In the genomic region with DNA sequence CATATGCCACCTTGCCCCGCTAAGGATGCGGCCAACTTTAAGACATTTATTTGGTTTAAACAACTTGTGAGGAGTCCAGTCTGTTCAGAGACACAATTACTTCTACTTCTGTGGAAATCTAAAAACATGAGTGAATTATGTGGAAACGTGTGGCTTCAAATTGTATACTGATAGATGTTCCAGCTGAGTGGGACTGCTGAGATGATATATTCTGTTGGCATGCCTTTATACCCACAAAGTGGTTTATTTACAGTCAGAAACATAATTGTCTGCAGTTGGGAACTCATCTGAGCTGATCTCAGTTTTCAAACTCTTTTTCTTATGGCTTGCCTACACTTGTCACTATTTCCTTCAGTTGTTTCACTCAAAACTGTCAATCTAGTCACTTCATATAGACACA, we compare ENCODE assay signal across 25 cellular contexts.
"Had no signal": no experiment of that assay in that cellular context is flagged by ENCODE, and none has a peak within 500 bp of the region (broad histone marks: within the 10 kb centered on the region; RNA-seq: fewer than 3 reads in every experiment).

No MANE protein-coding gene starts in this region.

- H3K36me3 Mint-ChIP-seq: activated CD8-positive, alpha-beta memory T cell treated with anti-CD3 and anti-CD28 coated beads, Interleukin-2, amount 10 ng/mL, durations not matched to agents 7 days and 5 days; activated naive CD4-positive, alpha-beta T cell treated with anti-CD3 and anti-CD28 coated beads, Interleukin-2, amount 50 U/mL, for 24 hours; immature natural killer cell; natural killer cell had no signal

- H3K4me3 Mint-ChIP-seq: activated CD4-positive, alpha-beta T cell treated with anti-CD3 and anti-CD28 coated beads, Interleukin-2, amount 10 ng/mL, durations not matched to agents 7 days and 5 days; activated CD8-positive, alpha-beta memory T cell treated with anti-CD3 and anti-CD28 coated beads, Interleukin-2, amount 10 ng/mL, durations not matched to agents 7 days and 5 days; activated CD8-positive, alpha-beta T cell treated with anti-CD3 and anti-CD28 coated beads for 36 hours; activated naive CD4-positive, alpha-beta T cell treated with anti-CD3 and anti-CD28 coated beads, Interleukin-2, amount 50 U/mL, for 24 hours; brain; effector memory CD8-positive, alpha-beta T cell; immature natural killer cell; natural killer cell; T-helper 1 cell treated with Interleukin-12 subunit alpha and Interleukin-12 subunit beta and Interleukin-4 antibody, amounts not matched to agents 30 μg/mL and 1 μg/mL, for 36 hours had no signal

- H3K4me1 ChIP-seq: gastroesophageal sphincter, right atrium auricular region had no signal

- H3K4me3 ChIP-seq: cardiac muscle cell, gastroesophageal sphincter, heart left ventricle, right atrium auricular region, tibial nerve had no signal

- H3K27me3 ChIP-seq: cardiac muscle cell, gastroesophageal sphincter, heart left ventricle, right atrium auricular region, tibial nerve had no signal

- H3K27ac Mint-ChIP-seq: activated CD4-positive, alpha-beta T cell treated with anti-CD3 and anti-CD28 coated beads, Interleukin-2, amount 10 ng/mL, durations not matched to agents 7 days and 5 days; activated CD8-positive, alpha-beta memory T cell treated with anti-CD3 and anti-CD28 coated beads, Interleukin-2, amount 10 ng/mL, durations not matched to agents 7 days and 5 days; activated CD8-positive, alpha-beta T cell treated with anti-CD3 and anti-CD28 coated beads for 36 hours; activated naive CD4-positive, alpha-beta T cell treated with anti-CD3 and anti-CD28 coated beads, Interleukin-2, amount 50 U/mL, for 24 hours; activated T-helper 2 cell treated with anti-CD3 and anti-CD28 coated beads, Interferon-gamma antibody, Interleukin-2, Interleukin-4, amounts not matched to agents 10 μg/mL and 5 μg/mL and 100 μg/mL, durations not matched to agents 14 hours and 24 hours and 36 hours; brain; effector memory CD8-positive, alpha-beta T cell; immature natural killer cell; natural killer cell; T-helper 1 cell treated with Interleukin-12 subunit alpha and Interleukin-12 subunit beta and Interleukin-4 antibody, amounts not matched to agents 30 μg/mL and 1 μg/mL, for 36 hours had no signal

- H3K27me3 Mint-ChIP-seq: activated CD4-positive, alpha-beta T cell treated with anti-CD3 and anti-CD28 coated beads, Interleukin-2, amount 10 ng/mL, durations not matched to agents 7 days and 5 days; activated CD8-positive, alpha-beta memory T cell treated with anti-CD3 and anti-CD28 coated beads, Interleukin-2, amount 10 ng/mL, durations not matched to agents 7 days and 5 days; activated CD8-positive, alpha-beta T cell treated with anti-CD3 and anti-CD28 coated beads for 36 hours; activated naive CD4-positive, alpha-beta T cell treated with anti-CD3 and anti-CD28 coated beads, Interleukin-2, amount 50 U/mL, for 24 hours; brain; effector memory CD8-positive, alpha-beta T cell had no signal

- H3K36me3 ChIP-seq: cardiac muscle cell, gastroesophageal sphincter, heart left ventricle, right atrium auricular region, tibial nerve had no signal

- H3K27ac ChIP-seq: cardiac muscle cell, gastroesophageal sphincter, heart left ventricle, right atrium auricular region, tibial nerve had no signal

- FAIRE-seq: kidney had no signal

- H3K4me1 Mint-ChIP-seq: activated CD4-positive, alpha-beta T cell treated with anti-CD3 and anti-CD28 coated beads, Interleukin-2, amount 10 ng/mL, durations not matched to agents 7 days and 5 days; activated CD8-positive, alpha-beta memory T cell treated with anti-CD3 and anti-CD28 coated beads, Interleukin-2, amount 10 ng/mL, durations not matched to agents 7 days and 5 days; activated naive CD4-positive, alpha-beta T cell treated with anti-CD3 and anti-CD28 coated beads, Interleukin-2, amount 50 U/mL, for 24 hours; immature natural killer cell; natural killer cell had no signal

- H3K9me3 Mint-ChIP-seq: activated CD4-positive, alpha-beta T cell treated with anti-CD3 and anti-CD28 coated beads, Interleukin-2, amount 10 ng/mL, durations not matched to agents 7 days and 5 days; activated T-helper 2 cell treated with anti-CD3 and anti-CD28 coated beads, Interferon-gamma antibody, Interleukin-2, Interleukin-4, amounts not matched to agents 10 μg/mL and 5 μg/mL and 100 μg/mL, durations not matched to agents 14 hours and 24 hours and 36 hours; immature natural killer cell had no signal

- ATAC-seq: activated CD8-positive, alpha-beta memory T cell treated with anti-CD3 and anti-CD28 coated beads, Interleukin-2, amount 10 ng/mL, durations not matched to agents 7 days and 5 days; activated CD8-positive, alpha-beta T cell treated with anti-CD3 and anti-CD28 coated beads for 36 hours; effector memory CD8-positive, alpha-beta T cell; gastroesophageal sphincter; heart left ventricle; natural killer cell had no signal

- H3K9me3 ChIP-seq: gastroesophageal sphincter, heart left ventricle, tibial nerve had no signal

- DNase-seq: activated CD4-positive, alpha-beta T cell treated with anti-CD3 and anti-CD28 coated beads, Interleukin-2, amount 10 ng/mL, durations not matched to agents 7 days and 5 days; activated CD4-positive, CD25-positive, alpha-beta regulatory T cell treated with anti-CD3 and anti-CD28 coated beads, Interleukin-2, amount 50 U/mL, for 72 hours; activated CD8-positive, alpha-beta memory T cell treated with anti-CD3 and anti-CD28 coated beads, Interleukin-2, amount 10 ng/mL, durations not matched to agents 7 days and 5 days; activated CD8-positive, alpha-beta T cell treated with anti-CD3 and anti-CD28 coated beads for 36 hours; activated T-cell treated with anti-CD3 and anti-CD28 coated beads, Interleukin-2, amount 50 U/mL, for 48 hours; aorta; cortex of kidney; effector memory CD8-positive, alpha-beta T cell; erythroblast; heart left ventricle; hypothalamus; immature natural killer cell; kidney; natural killer cell; stimulated activated CD4-positive, alpha-beta T cell treated with anti-CD3 and anti-CD28 coated beads, Interleukin-2, amount 100 ng/mL, for 48 hours; stimulated activated naive CD4-positive, alpha-beta T cell treated with Interleukin-2 at 50 U/mL for 16 hours; SW 1271 had no signal
